In the genomic region with DNA sequence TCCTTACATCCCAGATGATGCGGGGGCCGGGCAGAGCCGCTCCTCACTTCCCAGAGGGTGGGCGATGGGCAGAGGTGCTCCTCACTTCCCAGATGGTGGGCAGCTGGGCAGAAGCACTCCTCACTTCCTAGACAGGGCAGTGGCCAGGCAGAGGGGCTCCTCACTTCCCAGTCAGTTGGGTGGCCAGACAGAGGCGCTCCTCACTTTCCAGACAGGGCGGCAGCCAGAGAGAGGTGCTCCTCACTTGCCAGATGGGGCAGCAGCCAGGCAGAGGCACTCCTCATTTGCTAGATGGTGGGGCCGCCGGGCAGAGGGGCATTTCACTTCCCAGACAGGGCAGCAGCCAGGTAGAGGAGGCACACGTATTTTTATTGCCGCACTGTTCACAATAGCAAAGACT, we compare ENCODE assay signal across 8 cellular contexts.
"Had no signal": no experiment of that assay in that cellular context is flagged by ENCODE, and none has a peak within 500 bp of the region (broad histone marks: within the 10 kb centered on the region; RNA-seq: fewer than 3 reads in every experiment).

No MANE protein-coding gene starts in this region.

- H3K36me3 ChIP-seq: HAP-1 had no signal

- H3K4me1 ChIP-seq: HAP-1 had no signal

- H3K4me2 ChIP-seq: GM23338, KMS-11 had no signal

- H3K27ac ChIP-seq: HL-60, KMS-11 had no signal

- FAIRE-seq: HepG2 had no signal

- ATAC-seq: GM23338, HCT116, HepG2 had no signal

- H3K9ac ChIP-seq: KMS-11 had no signal

- H2AFZ ChIP-seq: GM23338 had no signal

- DNase-seq: H7, HFFc6 had no signal

- H3K9me3 ChIP-seq: HAP-1 had no signal

- H3K4me3 ChIP-seq: GM23338, HAP-1 had no signal
